ENCODE assay signal across 8 cellular contexts in the genomic region with DNA sequence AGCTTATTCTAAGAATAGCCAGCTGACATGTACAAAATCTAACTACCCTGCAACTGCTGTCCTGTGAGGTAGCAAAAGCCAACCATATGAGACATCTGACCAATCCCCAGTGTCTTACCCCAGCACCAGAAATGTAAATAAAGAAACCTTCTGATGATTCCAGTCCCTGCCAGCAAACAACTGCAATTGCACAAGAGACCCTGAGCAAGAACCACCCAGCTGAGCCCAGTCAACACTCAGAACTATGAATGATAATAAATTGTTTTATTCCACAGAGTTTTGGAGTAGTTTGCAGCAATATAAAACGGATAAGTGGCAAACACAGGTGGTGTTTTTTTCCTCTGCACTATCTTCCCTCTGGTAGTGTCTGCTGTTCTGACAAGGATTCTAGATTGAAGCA.
"Had no signal": no experiment of that assay in that cellular context is flagged by ENCODE, and none has a peak within 500 bp of the region (broad histone marks: within the 10 kb centered on the region; RNA-seq: fewer than 3 reads in every experiment).

No MANE protein-coding gene starts in this region.

- H3K9ac ChIP-seq: KMS-11 had no signal

- H3K4me2 ChIP-seq: KMS-11 had no signal

- DNase-seq: IMR-90, KBM-7, KG1 had no signal

- H3K4me3 ChIP-seq: K562 had no signal

- H3K4me3 Mint-ChIP-seq: IgD-negative memory B cell had no signal

- H3K27ac Mint-ChIP-seq: IgD-negative memory B cell had no signal

- H3K27ac ChIP-seq: HL-60, KMS-11 had no signal

- H3K36me3 Mint-ChIP-seq: IgD-negative memory B cell had no signal

- ATAC-seq: K562 had no signal

- FAIRE-seq: HTR-8/SVneo, K562 had no signal
